In the genomic region with DNA sequence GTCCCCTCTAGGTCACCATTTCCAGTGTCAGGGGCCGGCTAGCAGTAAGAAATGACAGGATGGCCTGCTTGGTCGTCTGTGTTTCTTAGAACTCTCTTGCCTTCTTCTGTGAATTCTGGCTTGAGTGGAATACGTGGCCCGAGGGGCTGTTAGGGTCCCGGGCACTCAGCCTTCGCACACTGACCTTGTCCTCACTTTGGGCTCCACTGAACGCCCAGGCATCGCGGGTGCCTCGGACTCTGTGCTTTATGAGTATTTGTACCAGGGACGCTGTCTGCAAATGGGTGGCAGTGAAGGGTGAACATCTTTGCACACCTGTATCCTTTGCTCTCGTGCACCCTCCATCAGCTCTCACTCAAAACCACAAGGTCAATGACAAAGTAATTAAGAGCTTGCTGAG, we compare ENCODE assay signal across 20 cellular contexts.
A peak's percentile ranks its signal among the peaks of the same experiment; 100 is the strongest.
DNase-seq lines count a peak whose midpoint lies in the region; ATAC-seq, FAIRE-seq and TF ChIP-seq lines count a peak whose summit lies in the region.
"Had no signal": no experiment of that assay in that cellular context is flagged by ENCODE, and none has a peak within 500 bp of the region (broad histone marks: within the 10 kb centered on the region; RNA-seq: fewer than 3 reads in every experiment).

No MANE protein-coding gene starts in this region.

- H3K79me1 ChIP-seq in IMR-90 (ENCODE audit: low read depth in 1 of 2, low read length in 2 of 2) = no peaks in the 10 kb centered on the region

- no peak for TF ChIP-seq RAD21 in IMR-90 (IDR thresholded peaks at IDR 0.05; ENCODE audit: low read length)

- H3K9ac ChIP-seq in IMR-90 (ENCODE audit: low read depth, low read length) = no peak overlapping the region

- no peak overlapping the region for H2BK5ac ChIP-seq in IMR-90 (ENCODE audit: low read depth, low read length, poor library complexity, severe bottlenecking)

- no peak overlapping the region for H4K5ac ChIP-seq in IMR-90 (ENCODE audit: low read depth, low read length)

- H3K9me1 ChIP-seq in IMR-90 (ENCODE audit: insufficient read depth, low read length) = peaks cover 22% of the 10 kb centered on the region

- H3K27ac ChIP-seq in right atrium auricular region = no peak overlapping the region
- H3K27ac ChIP-seq in IMR-90 (ENCODE audit: insufficient read depth, low read length) = no peak overlapping the region

- intact Hi-C loops in Right ventricle myocardium superior (cut with DNase I) = no loop called here
- intact Hi-C loops in IMR-90 (cut with micrococcal nuclease) = no loop called here
- intact Hi-C loops in posterior vena cava (cut with DNase I) = no loop called here

- H2AK5ac ChIP-seq in IMR-90 (ENCODE audit: low read depth, low read length) = peak overlapping the region; percentile 54

- no peak overlapping the region for H3K56ac ChIP-seq in IMR-90 (ENCODE audit: extremely low read depth, insufficient read depth, low read length)

- ATAC-seq in Right ventricle myocardium superior (ENCODE audit: poor library complexity) (no peak), IMR-90 (ENCODE audit: low read depth) (no peak), GM19455 (IDR thresholded peaks at IDR 0.05; ENCODE audit: unreplicated experiment) (no peak)

- TF ChIP-seq POLR2A in IMR-90 (IDR thresholded peaks at IDR 0.05; ENCODE audit: low read depth, low read length) (no peak), GM12891 (IDR thresholded peaks at IDR 0.05; ENCODE audit: low read depth, low read length) (no peak)

- DNase-seq in Right ventricle myocardium superior (peak; percentile 24), right atrium auricular region (ENCODE audit: low spot score) (no peak), IMR-90 (no peak), posterior vena cava (ENCODE audit: low spot score) (peak; percentile 31), NCI-H2196 treated with DMSO at 0.1 percent for 48 hours (lab: John Stamatoyannopoulos, UW; ENCODE audit: unreplicated experiment) (no peak), GM12891 (ENCODE audit: insufficient read length, low spot score) (no peak)
- DNase-seq: ACHN; C1 segment of cervical spinal cord; Calu3; CD4-positive, alpha-beta T cell; DMS 273 treated with DMSO at 0.1 percent for 48 hours; EL; HCEC 1CT; HFFc6; KBM-7 had no signal

- no peak overlapping the region for H3K4me2 ChIP-seq in IMR-90 (ENCODE audit: low read depth, low read length)

- H3K4me3 ChIP-seq in right atrium auricular region (no peak overlapping the region), IMR-90 (ENCODE audit: insufficient read depth, low read depth, low read length) (no peak overlapping the region)

- H3K27me3 ChIP-seq in right atrium auricular region = no peaks in the 10 kb centered on the region
- no peaks in the 10 kb centered on the region for H3K27me3 ChIP-seq in IMR-90 (ENCODE audit: control insufficient read depth, insufficient read depth, low read length)

- H3K4ac ChIP-seq in IMR-90 (ENCODE audit: low read depth, low read length) = peak overlapping the region; percentile 24

- H3K36me3 ChIP-seq in right atrium auricular region (no peaks in the 10 kb centered on the region), IMR-90 (ENCODE audit: control insufficient read depth, insufficient read depth, low read length) (no peaks in the 10 kb centered on the region)

- peak overlapping the region; percentile 76 for H4K91ac ChIP-seq in IMR-90 (ENCODE audit: insufficient read depth, low read depth, low read length)

- FAIRE-seq in GM12891 (lab: Jason Lieb, UNC) = no peak
- FAIRE-seq: G401.6, GM12892, GM19239, H1 had no signal

- no peaks in the 10 kb centered on the region for H4K20me1 ChIP-seq in IMR-90 (ENCODE audit: insufficient read depth, low read length)

- H3K18ac ChIP-seq in IMR-90 (ENCODE audit: low read depth, low read length) = peak overlapping the region; percentile 18; the same call in 1 of the 2 replicates

- H2AK9ac ChIP-seq in IMR-90 (replicated peaks; ENCODE audit: low read depth, low read length, poor library complexity) = no peak overlapping the region

- H3K23ac ChIP-seq in IMR-90 (ENCODE audit: low read depth, low read length) = no peak overlapping the region

- no peak overlapping the region for H2AFZ ChIP-seq in IMR-90 (replicated peaks; ENCODE audit: low read length, poor library complexity)

- CTCF ChIA-PET in IMR-90 (lab: Yijun Ruan, JAX) = no interaction called here

- no peak overlapping the region; a peak in 1 of 4 replicates for H4K8ac ChIP-seq in IMR-90 (ENCODE audit: low read depth in 2 of 2, low read length in 2 of 2)

- peak overlapping the region; percentile 88 for H2BK20ac ChIP-seq in IMR-90 (ENCODE audit: low read depth, low read length)

- no TSS peak for BruUV-seq in IMR-90 (replicated peaks; lab: Mats Ljungman, UMichigan)

- POLR2A ChIA-PET in IMR-90 (lab: Charles Lee; ENCODE audit: unreplicated experiment) = no interaction called here

- peak overlapping the region; percentile 85 for H2BK120ac ChIP-seq in IMR-90 (ENCODE audit: low read depth, low read length)

- H3K9me3 ChIP-seq in right atrium auricular region (peaks cover 0 to 6% of the 10 kb centered on the region in 2 donors), IMR-90 (ENCODE audit: control insufficient read depth, insufficient read depth, low read length) (no peaks in the 10 kb centered on the region)

- in situ Hi-C loops in IMR-90 (cut with MboI; ENCODE audit: low sequenced_read_pairs) = no loop called here

- WGBS in IMR-90 (ENCODE audit: extremely low coverage in 2 of 2, insufficient read length in 1 of 2), 2 experiments = 40% methylated on average over 1 of the region's 12 CpGs; no CpG with 5 or more reads in 1 of the 2 experiments

- peaks cover 0 to 1% of the 10 kb centered on the region in 2 donors for H3K4me1 ChIP-seq in right atrium auricular region
- peaks cover 24% of the 10 kb centered on the region for H3K4me1 ChIP-seq in IMR-90 (ENCODE audit: control insufficient read depth, insufficient read depth, low read length)

- no peak for TF ChIP-seq CTCF in right atrium auricular region (IDR thresholded peaks at IDR 0.05)
- no peak for TF ChIP-seq CTCF in IMR-90 (conservative IDR thresholded peaks at IDR 0.05; ENCODE audit: low read depth, low read length)

- H2BK15ac ChIP-seq in IMR-90 (ENCODE audit: low read depth, low read length) = peak overlapping the region; percentile 86; the same call in 1 of the 3 replicates

- dilution Hi-C loops in IMR-90 (cut with HindIII; ENCODE audit: low sequenced_read_pairs, unreplicated experiment) = no loop called here

- peak overlapping the region; percentile 53 for H3K14ac ChIP-seq in IMR-90 (replicated peaks; ENCODE audit: low read depth, low read length)

TF ChIP-seq in IMR-90, 13 proteins besides CTCF, POLR2A, EP300 and RAD21 (continues in another document):
- TF ChIP-seq CHD1 (IDR thresholded peaks at IDR 0.05; ENCODE audit: low read depth, low read length) (no peak), MAFK (IDR thresholded peaks at IDR 0.05; ENCODE audit: low read depth, low read length) (no peak), MXI1 (IDR thresholded peaks at IDR 0.05; ENCODE audit: borderline replicate concordance, low read depth, low read length) (no peak), ELK1 (IDR thresholded peaks at IDR 0.05; ENCODE audit: borderline replicate concordance, low read depth, low read length) (no peak), RFX5 (IDR thresholded peaks at IDR 0.05; ENCODE audit: low read depth, low read length) (no peak), FOS (IDR thresholded peaks at IDR 0.05; ENCODE audit: low read depth, low read length) (no peak), CEBPB (IDR thresholded peaks at IDR 0.05; ENCODE audit: low read depth, low read length) (no peak), NFE2L2 (IDR thresholded peaks at IDR 0.05; ENCODE audit: low read depth, low read length) (no peak), RCOR1 (IDR thresholded peaks at IDR 0.05; ENCODE audit: insufficient replicate concordance, low read length) (no peak), BHLHE40 (IDR thresholded peaks at IDR 0.05; ENCODE audit: low read depth, low read length) (no peak), MAZ (IDR thresholded peaks at IDR 0.05; ENCODE audit: borderline replicate concordance, low read depth, low read length) (no peak)

TF ChIP-seq in GM12891, 5 proteins besides CTCF, POLR2A, EP300 and RAD21:
- TF ChIP-seq TAF1 (IDR thresholded peaks at IDR 0.05; ENCODE audit: low read depth, low read length) (no peak), POU2F2 (IDR thresholded peaks at IDR 0.05; ENCODE audit: low read depth, low read length) (no peak), PAX5 (IDR thresholded peaks at IDR 0.05; ENCODE audit: insufficient read depth, low read length, severe bottlenecking) (no peak), SPI1 (IDR thresholded peaks at IDR 0.05; ENCODE audit: low read depth, low read length) (no peak), POLR2AphosphoS5 (IDR thresholded peaks at IDR 0.05; ENCODE audit: low read depth, low read length) (no peak)

Comparison
In these comparisons a context has a peak if more than half of its experiments do, and no peak if none do; other contexts are left out.
1. DNase-seq: peak in Right ventricle myocardium superior (single experiment) and posterior vena cava (single experiment); none in right atrium auricular region (single experiment), IMR-90 (single experiment), NCI-H2196 treated with DMSO at 0.1 percent for 48 hours (single experiment) and GM12891 (single experiment).